Comparison of ENCODE assay signal across 1 cellular context in genomic region chr1:19529570-19530145, GRCh38.
TF ChIP-seq lines count a peak whose summit lies in the region.

No MANE protein-coding gene starts in this region.

TF ChIP-seq in WTC11, 78 proteins besides CTCF, POLR2A, EP300 and RAD21 (continued from another document):
- no peak for TF ChIP-seq ARID4B (CRISPR knock-in tag; IDR thresholded peaks at IDR 0.05; ENCODE audit: borderline replicate concordance)
